In the genomic region with DNA sequence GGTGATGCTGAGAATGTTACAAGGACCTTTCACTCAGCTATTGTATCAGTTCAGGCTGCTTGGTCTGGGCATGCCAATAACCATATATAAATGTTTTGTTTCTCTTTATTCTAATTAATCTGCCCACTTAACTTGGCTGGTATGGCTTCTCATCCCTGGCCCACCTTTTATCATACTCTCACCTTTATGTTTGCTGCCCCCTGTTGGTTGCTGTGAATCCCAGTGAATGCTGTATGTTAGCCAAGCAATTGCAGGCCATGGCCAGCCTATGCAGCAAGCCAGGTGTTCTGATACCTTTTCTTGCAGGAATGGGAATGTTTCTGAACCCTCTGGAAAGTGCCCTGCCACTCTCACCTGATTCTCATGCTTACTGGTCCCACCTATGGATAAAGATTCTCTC, we compare ENCODE assay signal across 9 cellular contexts. TPM values are rescaled to one million over a fixed set of nuclear protein-coding genes. Genes with fewer than 3 reads are reported as not detected.
DNase-seq lines count a peak whose midpoint lies in the region; ATAC-seq lines count a peak whose summit lies in the region.
"Had no signal": no experiment of that assay in that cellular context is flagged by ENCODE, and none has a peak within 500 bp of the region (broad histone marks: within the 10 kb centered on the region; RNA-seq: fewer than 3 reads in every experiment).

No MANE protein-coding gene starts in this region.

- peaks cover 11% of the 10 kb centered on the region for H3K9me3 Mint-ChIP-seq in activated T-helper 17 cell treated with anti-CD3 and anti-CD28 coated beads, Interleukin-2, amount 50 U/mL, for 72 hours

- H3K4me3 Mint-ChIP-seq in activated T-helper 17 cell treated with anti-CD3 and anti-CD28 coated beads, Interleukin-2, amount 50 U/mL, for 72 hours: no peak overlapping the region

- no peak for ATAC-seq in activated T-helper 17 cell treated with anti-CD3 and anti-CD28 coated beads, Interleukin-2, amount 50 U/mL, for 72 hours (replicated peaks)
- ATAC-seq: gastroesophageal sphincter had no signal

- no peaks in the 10 kb centered on the region for H3K4me1 Mint-ChIP-seq in activated T-helper 17 cell treated with anti-CD3 and anti-CD28 coated beads, Interleukin-2, amount 50 U/mL, for 72 hours

- no peaks in the 10 kb centered on the region for H3K36me3 Mint-ChIP-seq in activated T-helper 17 cell treated with anti-CD3 and anti-CD28 coated beads, Interleukin-2, amount 50 U/mL, for 72 hours (ENCODE audit: low read depth)

- in situ Hi-C loops in ACHN (cut with HindIII; ENCODE audit: low pct_ligation_motif_present, low pct_unique_long_range_greater_than_20kb, low sequenced_read_pairs): no loop called here

- DNase-seq in ACHN (peak; percentile 49), GDM1 (lab: John Stamatoyannopoulos, UW) (peak; percentile 6), NCI-H69 (lab: John Stamatoyannopoulos, UW) (peak; percentile 86), fibroblast of peridontal ligament (ENCODE audit: extremely low read depth) (peak; percentile 1), GM19238 (ENCODE audit: insufficient read length, low spot score) (no peak), occipital lobe (lab: John Stamatoyannopoulos, UW) (no peak), pons (ENCODE audit: low spot score) (no peak)

- H3K27me3 Mint-ChIP-seq in activated T-helper 17 cell treated with anti-CD3 and anti-CD28 coated beads, Interleukin-2, amount 50 U/mL, for 72 hours: peaks cover 6% of the 10 kb centered on the region

- H3K27ac Mint-ChIP-seq in activated T-helper 17 cell treated with anti-CD3 and anti-CD28 coated beads, Interleukin-2, amount 50 U/mL, for 72 hours: no peak overlapping the region

RNA-seq across cellular contexts. Expression of a gene that starts 54.6 kb away (rescaled TPM):
- total RNA-seq in occipital lobe: 37.9 TPM
- total RNA-seq in activated T-helper 17 cell treated with anti-CD3 and anti-CD28 coated beads, Interleukin-2, amount 50 U/mL, for 72 hours: not detected

Comparison
In these comparisons a context has a peak if more than half of its experiments do, and no peak if none do; other contexts are left out.
1. DNase-seq: peak in ACHN (single experiment), GDM1 (single experiment), NCI-H69 (single experiment) and fibroblast of peridontal ligament (single experiment); none in GM19238 (single experiment), occipital lobe (single experiment) and pons (single experiment).
2. RNA of a gene that starts 54.6 kb away (total RNA-seq): 37.9 TPM in occipital lobe (single experiment); not detected in activated T-helper 17 cell treated with anti-CD3 and anti-CD28 coated beads, Interleukin-2, amount 50 U/mL, for 72 hours; every median in the first group is over 10 times any median in the second.